Comparison of ENCODE assay signal across 8 cellular contexts in genomic region chr9:76441551-76442322, GRCh38. TPM values are rescaled to one million over a fixed set of nuclear protein-coding genes. Genes with fewer than 3 reads are reported as not detected.
DNase-seq lines count a peak whose midpoint lies in the region; ATAC-seq, FAIRE-seq and TF ChIP-seq lines count a peak whose summit lies in the region.

No MANE protein-coding gene starts in this region.

- ATAC-seq in GM19025 (IDR thresholded peaks at IDR 0.05; ENCODE audit: low read depth, unreplicated experiment) (peak; percentile 50), HG02852 (IDR thresholded peaks at IDR 0.05; ENCODE audit: unreplicated experiment) (peak; percentile 65)

- H3K9me3 ChIP-seq in HAP-1 (no peaks in the 10 kb centered on the region), kidney (ENCODE audit: control insufficient read depth in 1 of 2, low read length in 2 of 2) (no peaks in the 10 kb centered on the region)

- intact Hi-C loops in cardiac septum (cut with DNase I), result no loop called here
- intact Hi-C loops in kidney (cut with DNase I), result loop anchor here (10.0 kb wide), 1 partner anchor 263 kb away; no protein-coding TSS in a partner anchor

- DNase-seq in activated CD4-positive, alpha-beta T cell treated with anti-CD3 and anti-CD28 coated beads, Interleukin-2, amount 50 U/mL, for 48 hours, result peak; percentile 55 to 65
- DNase-seq in retinal pigment epithelial cell (ENCODE audit: low read depth), result peak; percentile 97
- no peak for DNase-seq in NCI-H345 treated with DMSO at 0.1 percent for 48 hours (lab: John Stamatoyannopoulos, UW; ENCODE audit: unreplicated experiment)
- no peak for DNase-seq in HAP-1 (ENCODE audit: low spot score in 2 of 2)
- DNase-seq in cardiac septum (ENCODE audit: low spot score), result no peak
- DNase-seq in kidney, result no peak

- no peak overlapping the region for H3K4me3 ChIP-seq in retinal pigment epithelial cell (ENCODE audit: low read length)
- no peak overlapping the region for H3K4me3 ChIP-seq in HAP-1
- no peak overlapping the region for H3K4me3 ChIP-seq in kidney (ENCODE audit: low read length in 2 of 2)

- TF ChIP-seq CTCF in retinal pigment epithelial cell (conservative IDR thresholded peaks at IDR 0.05; ENCODE audit: low read depth, low read length), result no peak
- no peak for TF ChIP-seq CTCF in kidney (IDR thresholded peaks at IDR 0.05; ENCODE audit: borderline replicate concordance, extremely low read depth, insufficient read depth)

- H3K27me3 ChIP-seq in HAP-1 (ENCODE audit: low read depth), result no peaks in the 10 kb centered on the region

- no peak for FAIRE-seq in kidney (lab: Jason Lieb, UNC)

- H3K36me3 ChIP-seq in HAP-1 (replicated peaks) (no peaks in the 10 kb centered on the region), kidney (ENCODE audit: control insufficient read depth in 1 of 2, insufficient read depth in 2 of 2, low read length in 2 of 2) (no peaks in the 10 kb centered on the region)

- H3K27ac ChIP-seq in kidney (ENCODE audit: low read depth in 2 of 2, low read length in 2 of 2), result no peak overlapping the region

- in situ Hi-C loops in HAP-1 (cut with MboI; ENCODE audit: low sequenced_read_pairs), result no loop called here

- no peaks in the 10 kb centered on the region for H3K4me1 ChIP-seq in HAP-1
- no peaks in the 10 kb centered on the region for H3K4me1 ChIP-seq in kidney (ENCODE audit: control insufficient read depth in 1 of 2, insufficient read depth in 1 of 2, low read depth in 1 of 2, low read length in 2 of 2)

- no peak overlapping the region for H3K9ac ChIP-seq in kidney (ENCODE audit: low read length in 2 of 2)

RNA-seq across cellular contexts. Expression of gene GCNT1, which starts 17.2 kb away (rescaled TPM):
- total RNA-seq in cardiac septum, result 2.0 TPM
- total RNA-seq in kidney, result 8.3 TPM
- polyA plus RNA-seq in kidney (ENCODE audit: insufficient read depth, low read depth, low replicate concordance), result 0.88 TPM

RNA-seq across cellular contexts. Expression of gene RFK, which starts 47.5 kb away (rescaled TPM):
- total RNA-seq in cardiac septum, result 18.1 TPM
- 40.3 TPM for total RNA-seq in kidney
- polyA plus RNA-seq in kidney (ENCODE audit: insufficient read depth, low read depth, low replicate concordance), result 20.6 TPM

Comparison
In these comparisons a context has a peak if more than half of its experiments do, and no peak if none do; other contexts are left out.
1. DNase-seq: peak in activated CD4-positive, alpha-beta T cell treated with anti-CD3 and anti-CD28 coated beads, Interleukin-2, amount 50 U/mL, for 48 hours (2 of 2) and retinal pigment epithelial cell (single experiment); none in NCI-H345 treated with DMSO at 0.1 percent for 48 hours (single experiment), HAP-1 (0 of 2), cardiac septum (single experiment) and kidney (single experiment).